In the genomic region with DNA sequence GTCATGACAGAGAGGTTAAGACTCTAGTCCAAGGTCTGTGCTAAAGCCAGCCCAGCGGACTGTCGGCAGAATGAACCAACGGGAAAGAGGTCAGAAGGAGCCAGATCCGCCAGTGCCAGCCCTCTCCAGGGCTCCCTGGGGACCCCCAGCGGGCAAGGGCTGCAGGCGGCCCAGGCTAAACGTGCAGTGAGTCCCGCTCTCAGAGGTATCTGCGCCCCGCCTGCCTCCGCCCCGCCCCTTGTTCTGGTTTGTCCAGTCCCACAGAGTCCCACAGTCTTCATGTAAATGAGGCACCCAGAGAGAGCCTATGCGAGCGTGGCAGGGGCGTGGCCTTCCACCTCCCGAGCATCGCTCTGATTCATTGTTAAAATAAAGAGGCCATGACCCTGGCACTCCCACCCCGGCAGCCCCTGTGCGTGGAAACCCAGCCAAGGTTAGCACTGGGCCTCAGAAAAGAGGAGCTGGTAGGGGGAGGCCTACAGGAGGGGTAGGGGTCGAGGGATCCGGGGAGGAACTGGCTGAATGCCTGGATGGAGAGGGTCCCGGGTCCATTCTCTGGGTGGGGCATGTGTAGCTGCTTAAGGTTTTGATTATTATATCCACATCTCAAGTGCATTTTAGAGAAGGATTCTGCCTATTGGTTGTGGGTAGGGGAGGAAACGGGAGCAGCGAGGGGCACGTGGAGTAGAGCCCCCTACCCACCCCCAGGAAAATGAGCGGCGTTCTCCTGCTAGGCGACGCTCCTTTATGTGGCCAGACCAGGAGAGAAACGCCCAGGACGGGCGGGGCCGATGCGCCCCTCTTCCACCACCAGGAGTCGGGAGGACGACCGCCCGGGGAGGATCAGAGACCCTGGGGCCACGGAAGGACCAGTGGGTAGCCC, we compare ENCODE assay signal across 8 cellular contexts. TPM values are rescaled to one million over a fixed set of nuclear protein-coding genes. Genes with fewer than 3 reads are reported as not detected.
DNase-seq lines count a peak whose midpoint lies in the region; ATAC-seq and TF ChIP-seq lines count a peak whose summit lies in the region.

A gene with protein sequence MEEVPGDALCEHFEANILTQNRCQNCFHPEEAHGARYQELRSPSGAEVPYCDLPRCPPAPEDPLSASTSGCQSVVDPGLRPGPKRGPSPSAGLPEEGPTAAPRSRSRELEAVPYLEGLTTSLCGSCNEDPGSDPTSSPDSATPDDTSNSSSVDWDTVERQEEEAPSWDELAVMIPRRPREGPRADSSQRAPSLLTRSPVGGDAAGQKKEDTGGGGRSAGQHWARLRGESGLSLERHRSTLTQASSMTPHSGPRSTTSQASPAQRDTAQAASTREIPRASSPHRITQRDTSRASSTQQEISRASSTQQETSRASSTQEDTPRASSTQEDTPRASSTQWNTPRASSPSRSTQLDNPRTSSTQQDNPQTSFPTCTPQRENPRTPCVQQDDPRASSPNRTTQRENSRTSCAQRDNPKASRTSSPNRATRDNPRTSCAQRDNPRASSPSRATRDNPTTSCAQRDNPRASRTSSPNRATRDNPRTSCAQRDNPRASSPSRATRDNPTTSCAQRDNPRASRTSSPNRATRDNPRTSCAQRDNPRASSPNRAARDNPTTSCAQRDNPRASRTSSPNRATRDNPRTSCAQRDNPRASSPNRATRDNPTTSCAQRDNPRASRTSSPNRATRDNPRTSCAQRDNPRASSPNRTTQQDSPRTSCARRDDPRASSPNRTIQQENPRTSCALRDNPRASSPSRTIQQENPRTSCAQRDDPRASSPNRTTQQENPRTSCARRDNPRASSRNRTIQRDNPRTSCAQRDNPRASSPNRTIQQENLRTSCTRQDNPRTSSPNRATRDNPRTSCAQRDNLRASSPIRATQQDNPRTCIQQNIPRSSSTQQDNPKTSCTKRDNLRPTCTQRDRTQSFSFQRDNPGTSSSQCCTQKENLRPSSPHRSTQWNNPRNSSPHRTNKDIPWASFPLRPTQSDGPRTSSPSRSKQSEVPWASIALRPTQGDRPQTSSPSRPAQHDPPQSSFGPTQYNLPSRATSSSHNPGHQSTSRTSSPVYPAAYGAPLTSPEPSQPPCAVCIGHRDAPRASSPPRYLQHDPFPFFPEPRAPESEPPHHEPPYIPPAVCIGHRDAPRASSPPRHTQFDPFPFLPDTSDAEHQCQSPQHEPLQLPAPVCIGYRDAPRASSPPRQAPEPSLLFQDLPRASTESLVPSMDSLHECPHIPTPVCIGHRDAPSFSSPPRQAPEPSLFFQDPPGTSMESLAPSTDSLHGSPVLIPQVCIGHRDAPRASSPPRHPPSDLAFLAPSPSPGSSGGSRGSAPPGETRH (N-terminal part only) (plus strand): TSS at position 392 of the 883 bp plus-strand sequence. CDS start 4,318 bp downstream, outside the sequence.

- no peaks in the 10 kb centered on the region for H3K4me1 ChIP-seq in CD4-positive, CD25-positive, alpha-beta regulatory T cell (ENCODE audit: control insufficient read depth, insufficient read depth, low read length, poor library complexity, severe bottlenecking)
- H3K4me1 ChIP-seq in ovary (ENCODE audit: insufficient read depth) (peaks cover 6% of the 10 kb centered on the region), testis (peaks cover 7% of the 10 kb centered on the region)

- no peaks in the 10 kb centered on the region for H3K27me3 ChIP-seq in CD4-positive, CD25-positive, alpha-beta regulatory T cell (ENCODE audit: control insufficient read depth, insufficient read depth, low read length)
- H3K27me3 ChIP-seq in ovary, result no peaks in the 10 kb centered on the region
- no peaks in the 10 kb centered on the region for H3K27me3 ChIP-seq in testis

- no peak within 1 kb of the TSS for H3K4me3 ChIP-seq in CD4-positive, CD25-positive, alpha-beta regulatory T cell (ENCODE audit: low read depth, low read length)
- H3K4me3 ChIP-seq in LNCaP clone FGC (ENCODE audit: low read depth, low read length) (peak within 1 kb of the TSS; percentile 45), ovary (peak within 1 kb of the TSS; percentile 9), testis (no peak within 1 kb of the TSS)

- no peak for TF ChIP-seq EP300 in ovary (IDR thresholded peaks at IDR 0.05)

- H3K4me3 Mint-ChIP-seq in CD4-positive, CD25-positive, alpha-beta regulatory T cell, result peak within 1 kb of the TSS; percentile 4 to 79 (median 30)
- H3K4me3 Mint-ChIP-seq in activated naive CD8-positive, alpha-beta T cell, result peak within 1 kb of the TSS; percentile 17
- H3K4me3 Mint-ChIP-seq in glutamatergic neuron (ENCODE audit: unreplicated experiment), result peak within 1 kb of the TSS; percentile 97

- no peaks in the 10 kb centered on the region for H3K9me3 Mint-ChIP-seq in CD4-positive, CD25-positive, alpha-beta regulatory T cell
- no peaks in the 10 kb centered on the region for H3K9me3 Mint-ChIP-seq in activated naive CD8-positive, alpha-beta T cell (ENCODE audit: low read depth)
- H3K9me3 Mint-ChIP-seq in glutamatergic neuron (ENCODE audit: unreplicated experiment), result peaks cover 1% of the 10 kb centered on the region

- ATAC-seq in CD4-positive, CD25-positive, alpha-beta regulatory T cell (ENCODE audit: low read depth in 2 of 2), result peak; percentile 87 to 96
- peak; percentile 97 for ATAC-seq in GM21447 (IDR thresholded peaks at IDR 0.05; ENCODE audit: unreplicated experiment)

- H3K36me3 Mint-ChIP-seq in CD4-positive, CD25-positive, alpha-beta regulatory T cell, result peaks cover 16% of the 10 kb centered on the region
- peaks cover 5% of the 10 kb centered on the region for H3K36me3 Mint-ChIP-seq in activated naive CD8-positive, alpha-beta T cell
- no peaks in the 10 kb centered on the region for H3K36me3 Mint-ChIP-seq in glutamatergic neuron (ENCODE audit: unreplicated experiment)

- TF ChIP-seq POLR2A in ovary (IDR thresholded peaks at IDR 0.05) (no peak), testis (IDR thresholded peaks at IDR 0.05) (no peak)

- H3K36me3 ChIP-seq in CD4-positive, CD25-positive, alpha-beta regulatory T cell (ENCODE audit: control insufficient read depth, insufficient read depth, low read length), result peaks cover 20% of the 10 kb centered on the region
- H3K36me3 ChIP-seq in ovary (no peaks in the 10 kb centered on the region), testis (ENCODE audit: low read depth, missing control alignments) (no peaks in the 10 kb centered on the region)

- TF ChIP-seq CTCF in LNCaP clone FGC (IDR thresholded peaks at IDR 0.05; ENCODE audit: control insufficient read depth, extremely low read depth, insufficient read depth) (peak; percentile 60), glutamatergic neuron (IDR thresholded peaks at IDR 0.05; ENCODE audit: partially characterized antibody, unreplicated experiment) (peak; percentile 61), ovary (IDR thresholded peaks at IDR 0.05) (peak in 2 of 3 donors; percentile 45 to 52), testis (IDR thresholded peaks at IDR 0.05) (peak in 1 of 3 experiments; percentile 26)

- DNase-seq in CD4-positive, CD25-positive, alpha-beta regulatory T cell, result peak; percentile 70 to 90 (median 73)
- DNase-seq in LNCaP clone FGC (ENCODE audit: low read depth), result peak; percentile 89
- peak; percentile 96 for DNase-seq in SW480 (ENCODE audit: low spot score)
- peak; percentile 99 for DNase-seq in glutamatergic neuron
- peak; percentile 89 to 95 (median 90) for DNase-seq in ovary
- DNase-seq in testis, result peak; percentile 96

- intact Hi-C loops in ovary (cut with DNase I) (no loop called here), testis (cut with DNase I; ENCODE audit: low total_unique reads) (no loop called here)

- peak within 1 kb of the TSS in 1 of 3 donors; percentile 68 for H3K27ac Mint-ChIP-seq in CD4-positive, CD25-positive, alpha-beta regulatory T cell
- no peak within 1 kb of the TSS for H3K27ac Mint-ChIP-seq in activated naive CD8-positive, alpha-beta T cell
- peak within 1 kb of the TSS; percentile 96 for H3K27ac Mint-ChIP-seq in glutamatergic neuron (ENCODE audit: unreplicated experiment)

- 8 to 17% (median 9%) methylated on average over 22 to 39 of the region's 39 CpGs for WGBS in ovary, 3 donors
- 15 to 28% methylated on average over 16 to 39 of the region's 39 CpGs for WGBS in testis, 2 donors

- H3K27me3 Mint-ChIP-seq in CD4-positive, CD25-positive, alpha-beta regulatory T cell, result no peaks in the 10 kb centered on the region
- H3K27me3 Mint-ChIP-seq in activated naive CD8-positive, alpha-beta T cell, result no peaks in the 10 kb centered on the region
- no peaks in the 10 kb centered on the region for H3K27me3 Mint-ChIP-seq in glutamatergic neuron (ENCODE audit: unreplicated experiment)

- no peak within 1 kb of the TSS for H3K27ac ChIP-seq in CD4-positive, CD25-positive, alpha-beta regulatory T cell (ENCODE audit: insufficient read depth, low read length, poor library complexity, severe bottlenecking)
- H3K27ac ChIP-seq in ovary, result peak within 1 kb of the TSS in 1 of 2 donors; percentile 36
- no peak within 1 kb of the TSS for H3K27ac ChIP-seq in testis

- H3K4me1 Mint-ChIP-seq in CD4-positive, CD25-positive, alpha-beta regulatory T cell, result peaks cover 0 to 17% (median 5%) of the 10 kb centered on the region in 4 donors
- peaks cover 14% of the 10 kb centered on the region for H3K4me1 Mint-ChIP-seq in activated naive CD8-positive, alpha-beta T cell (ENCODE audit: low read depth)
- peaks cover 2% of the 10 kb centered on the region for H3K4me1 Mint-ChIP-seq in glutamatergic neuron (ENCODE audit: low read depth, unreplicated experiment)

- no peaks in the 10 kb centered on the region for H3K9me3 ChIP-seq in CD4-positive, CD25-positive, alpha-beta regulatory T cell (ENCODE audit: control insufficient read depth in 2 of 2, low read length in 2 of 2)
- no peaks in the 10 kb centered on the region for H3K9me3 ChIP-seq in ovary
- no peaks in the 10 kb centered on the region for H3K9me3 ChIP-seq in testis

RNA-seq across cellular contexts. Expression of the gene that starts here (rescaled TPM):
- 24.8 TPM for total RNA-seq in CD4-positive, CD25-positive, alpha-beta regulatory T cell
- 10 to 100 TPM; 10.9 to 19.2 (median 13.1) TPM for polyA plus RNA-seq in CD4-positive, CD25-positive, alpha-beta regulatory T cell
- 33.7 TPM for total RNA-seq in glutamatergic neuron (ENCODE audit: unreplicated experiment)
- 100 to 1,000 TPM in 2 of 7 donors, 10 to 100 TPM in 5; 54.6 to 175 (median 88.7) TPM for total RNA-seq in ovary
- 10 to 100 TPM; 19.5 to 69.5 TPM for polyA plus RNA-seq in ovary
- 10 to 100 TPM; 74.0 to 80.2 TPM for total RNA-seq in testis
- polyA plus RNA-seq in testis (ENCODE audit: insufficient read depth, low read depth, low replicate concordance), result 52.9 TPM

Comparison
In these comparisons a context has a peak if more than half of its experiments do, and no peak if none do; other contexts are left out.
1. H3K4me3 ChIP-seq: peak in LNCaP clone FGC (single experiment) and ovary (single experiment); none in CD4-positive, CD25-positive, alpha-beta regulatory T cell (single experiment) and testis (0 of 2).
2. H3K4me3 Mint-ChIP-seq: peak in every context shown above with its lines; median percentile 97 in glutamatergic neuron; 30 in CD4-positive, CD25-positive, alpha-beta regulatory T cell; 17 in activated naive CD8-positive, alpha-beta T cell.
3. Peak in every context shown above with its lines, with median percentiles within 50 percentile points of each other: DNase-seq.